In genomic region chr10:14074062-14074884, GRCh38 we compare ENCODE assay signal across 8 cellular contexts.
DNase-seq lines count a peak whose midpoint lies in the region; ATAC-seq and TF ChIP-seq lines count a peak whose summit lies in the region.

No MANE protein-coding gene starts in this region.

- peak; percentile 30 for DNase-seq in G401 (ENCODE audit: low spot score)
- peak; percentile 94 for DNase-seq in NCI-H748 (lab: John Stamatoyannopoulos, UW; ENCODE audit: unreplicated experiment)
- no peak for DNase-seq in esophagus squamous epithelium (lab: John Stamatoyannopoulos, UW)
- DNase-seq in posterior vena cava (ENCODE audit: low spot score) = peak; percentile 96
- no peak for DNase-seq in central memory CD4-positive, alpha-beta T cell
- DNase-seq in stimulated activated naive B cell treated with anti-CD40 and anti-IgM and Interleukin-4, amounts not matched to agents 10 μg/mL and 1 μg/mL and 100 μg/mL, for 72 hours = no peak
- DNase-seq in dorsolateral prefrontal cortex = no peak
- no peak for DNase-seq in UCSD-AML1 (lab: John Stamatoyannopoulos, UW; ENCODE audit: unreplicated experiment)

- peaks cover 8 to 9% of the 10 kb centered on the region in 2 donors for H3K9me3 Mint-ChIP-seq in stimulated activated naive B cell treated with anti-CD40 and anti-IgM and Interleukin-4, amounts not matched to agents 10 μg/mL and 1 μg/mL and 100 μg/mL, for 72 hours

- in situ Hi-C loops in G401 (cut with HindIII; ENCODE audit: low sequenced_read_pairs) = no loop called here

- H3K4me3 ChIP-seq in esophagus squamous epithelium (peak overlapping the region in 3 of 4 donors; percentile 1 to 40 (median 9)), dorsolateral prefrontal cortex (peak overlapping the region in 9 of 59 donors; percentile 5 to 46 (median 16))

- no peaks in the 10 kb centered on the region for H3K36me3 ChIP-seq in esophagus squamous epithelium

- H3K9me3 ChIP-seq in esophagus squamous epithelium = no peaks in the 10 kb centered on the region

- 24 to 36% methylated on average over 13 to 16 of the region's 17 CpGs for WGBS in esophagus squamous epithelium, 2 donors

- no peak for TF ChIP-seq CTCF in esophagus squamous epithelium (IDR thresholded peaks at IDR 0.05)
- no peak for TF ChIP-seq CTCF in dorsolateral prefrontal cortex (IDR thresholded peaks at IDR 0.05 in 54 of 56, conservative IDR thresholded peaks at IDR 0.05 in 2 of 56; ENCODE audit: low read depth in 1 of 56, partially characterized antibody in 56 of 56)

- H3K27me3 ChIP-seq in esophagus squamous epithelium (no peaks in the 10 kb centered on the region), dorsolateral prefrontal cortex (peaks cover 0 to 20% (median 0%) of the 10 kb centered on the region in 45 donors)

- ATAC-seq in stimulated activated naive B cell treated with anti-CD40 and anti-IgM and Interleukin-4, amounts not matched to agents 10 μg/mL and 1 μg/mL and 100 μg/mL, for 72 hours (replicated peaks) = no peak

- no peaks in the 10 kb centered on the region for H3K36me3 Mint-ChIP-seq in stimulated activated naive B cell treated with anti-CD40 and anti-IgM and Interleukin-4, amounts not matched to agents 10 μg/mL and 1 μg/mL and 100 μg/mL, for 72 hours

- TF ChIP-seq POLR2A in esophagus squamous epithelium (IDR thresholded peaks at IDR 0.05) = no peak

- H3K27ac Mint-ChIP-seq in stimulated activated naive B cell treated with anti-CD40 and anti-IgM and Interleukin-4, amounts not matched to agents 10 μg/mL and 1 μg/mL and 100 μg/mL, for 72 hours = no peak overlapping the region

- H3K27ac ChIP-seq in esophagus squamous epithelium (peak overlapping the region in 2 of 4 donors; percentile 27 to 49), dorsolateral prefrontal cortex (no peak overlapping the region)

- H3K27me3 Mint-ChIP-seq in stimulated activated naive B cell treated with anti-CD40 and anti-IgM and Interleukin-4, amounts not matched to agents 10 μg/mL and 1 μg/mL and 100 μg/mL, for 72 hours = peaks cover 18 to 48% of the 10 kb centered on the region in 2 donors

- peaks cover 0 to 17% (median 3%) of the 10 kb centered on the region in 3 donors for H3K4me1 ChIP-seq in esophagus squamous epithelium

- no peak overlapping the region for H3K4me3 Mint-ChIP-seq in stimulated activated naive B cell treated with anti-CD40 and anti-IgM and Interleukin-4, amounts not matched to agents 10 μg/mL and 1 μg/mL and 100 μg/mL, for 72 hours

- intact Hi-C loops in esophagus squamous epithelium (cut with DNase I) (no loop called here), posterior vena cava (cut with DNase I) (no loop called here), dorsolateral prefrontal cortex (cut with DNase I) (no loop called here)

- H3K4me1 Mint-ChIP-seq in stimulated activated naive B cell treated with anti-CD40 and anti-IgM and Interleukin-4, amounts not matched to agents 10 μg/mL and 1 μg/mL and 100 μg/mL, for 72 hours = no peaks in the 10 kb centered on the region

Comparison
In these comparisons a context has a peak if more than half of its experiments do, and no peak if none do; other contexts are left out.
1. DNase-seq: peak in G401 (single experiment), NCI-H748 (single experiment) and posterior vena cava (single experiment); none in esophagus squamous epithelium (single experiment), central memory CD4-positive, alpha-beta T cell (single experiment), stimulated activated naive B cell treated with anti-CD40 and anti-IgM and Interleukin-4, amounts not matched to agents 10 μg/mL and 1 μg/mL and 100 μg/mL, for 72 hours (single experiment), dorsolateral prefrontal cortex (0 of 10) and UCSD-AML1 (single experiment).